In genomic region chr3:63988943-63989342, GRCh38 we compare ENCODE assay signal across 19 cellular contexts. TPM values are rescaled to one million over a fixed set of nuclear protein-coding genes. Genes with fewer than 3 reads are reported as not detected.
DNase-seq lines count a peak whose midpoint lies in the region; ATAC-seq, FAIRE-seq and TF ChIP-seq lines count a peak whose summit lies in the region.
"Had no signal": no experiment of that assay in that cellular context is flagged by ENCODE, and none has a peak within 500 bp of the region (broad histone marks: within the 10 kb centered on the region; RNA-seq: fewer than 3 reads in every experiment).

No MANE protein-coding gene starts in this region.

- H4K8ac ChIP-seq in trophoblast cell (ENCODE audit: low read depth, low read length) = no peak overlapping the region

- DNase-seq in activated CD4-positive, alpha-beta T cell treated with anti-CD3 and anti-CD28 coated beads for 36 hours = no peak
- DNase-seq in activated CD4-positive, alpha-beta T cell treated with anti-CD3 and anti-CD28 coated beads for 4 hours = no peak
- no peak for DNase-seq in activated naive CD8-positive, alpha-beta T cell treated with anti-CD3 and anti-CD28 coated beads, Interleukin-2, amount 50 U/mL, for 24 hours
- DNase-seq in bronchial epithelial cell (ENCODE audit: low read depth) (peak; percentile 76), trophoblast cell (no peak)
- no peak for DNase-seq in stimulated activated naive B cell treated with anti-CD40 and anti-IgM and Interleukin-4, amounts not matched to agents 10 μg/mL and 1 μg/mL and 100 μg/mL, for 72 hours
- DNase-seq: Caco-2, EL, GOT3, NCI-H1105 treated with DMSO at 0.1 percent for 48 hours, NCI-H1694 treated with DMSO at 0.1 percent for 48 hours, NCI-H2107, NCI-H226, NCI-H524 treated with DMSO at 0.1 percent for 48 hours had no signal

- no CpG with 5 or more reads among the region's 4 CpGs for WGBS in trophoblast cell (ENCODE audit: extremely low coverage, insufficient coverage, insufficient read length)

- CTCF ChIA-PET in activated CD4-positive, alpha-beta T cell treated with anti-CD3 and anti-CD28 coated beads for 36 hours (lab: Charles Lee) = no interaction called here

- no peak overlapping the region for H3K4me3 Mint-ChIP-seq in activated CD4-positive, alpha-beta T cell treated with anti-CD3 and anti-CD28 coated beads for 36 hours
- H3K4me3 Mint-ChIP-seq in activated naive CD8-positive, alpha-beta T cell = no peak overlapping the region
- no peak overlapping the region for H3K4me3 Mint-ChIP-seq in activated naive CD8-positive, alpha-beta T cell treated with anti-CD3 and anti-CD28 coated beads, Interleukin-2, amount 50 U/mL, for 24 hours
- H3K4me3 Mint-ChIP-seq in stimulated activated naive B cell treated with anti-CD40 and anti-IgM and Interleukin-4, amounts not matched to agents 10 μg/mL and 1 μg/mL and 100 μg/mL, for 72 hours = no peak overlapping the region

- H2BK12ac ChIP-seq in trophoblast cell (ENCODE audit: low read length) = no peak overlapping the region

- H3K27ac Mint-ChIP-seq in activated CD4-positive, alpha-beta T cell treated with anti-CD3 and anti-CD28 coated beads for 36 hours = peak overlapping the region; percentile 24
- H3K27ac Mint-ChIP-seq in activated naive CD8-positive, alpha-beta T cell = peak overlapping the region; percentile 88
- H3K27ac Mint-ChIP-seq in activated naive CD8-positive, alpha-beta T cell treated with anti-CD3 and anti-CD28 coated beads, Interleukin-2, amount 50 U/mL, for 24 hours = no peak overlapping the region
- H3K27ac Mint-ChIP-seq in stimulated activated naive B cell treated with anti-CD40 and anti-IgM and Interleukin-4, amounts not matched to agents 10 μg/mL and 1 μg/mL and 100 μg/mL, for 72 hours = peak overlapping the region; percentile 62

- H3K18ac ChIP-seq in trophoblast cell (ENCODE audit: low read length) = no peak overlapping the region

- no peak overlapping the region for H2AK5ac ChIP-seq in trophoblast cell (ENCODE audit: low read length)

- no peak overlapping the region for H2BK120ac ChIP-seq in trophoblast cell (ENCODE audit: insufficient read depth, low read length, poor library complexity)

- H3K4me1 Mint-ChIP-seq in activated CD4-positive, alpha-beta T cell treated with anti-CD3 and anti-CD28 coated beads for 36 hours = peaks cover 24% of the 10 kb centered on the region
- peaks cover 31% of the 10 kb centered on the region for H3K4me1 Mint-ChIP-seq in activated naive CD8-positive, alpha-beta T cell (ENCODE audit: low read depth)
- H3K4me1 Mint-ChIP-seq in activated naive CD8-positive, alpha-beta T cell treated with anti-CD3 and anti-CD28 coated beads, Interleukin-2, amount 50 U/mL, for 24 hours = peaks cover 19% of the 10 kb centered on the region
- H3K4me1 Mint-ChIP-seq in stimulated activated naive B cell treated with anti-CD40 and anti-IgM and Interleukin-4, amounts not matched to agents 10 μg/mL and 1 μg/mL and 100 μg/mL, for 72 hours = peaks cover 11 to 16% of the 10 kb centered on the region in 2 donors

- peaks cover 2% of the 10 kb centered on the region for H3K9me3 ChIP-seq in trophoblast cell (ENCODE audit: insufficient read depth, low read depth, low read length)
- H3K9me3 ChIP-seq: BLaER1 treated with 17β-estradiol and CSF1 and Interleukin-3, amounts not matched to agents 10 nM and 100 nM; Caco-2 had no signal

- H3K4me3 ChIP-seq in bronchial epithelial cell (ENCODE audit: low read depth, low read length) (no peak overlapping the region), trophoblast cell (ENCODE audit: low read depth, low read length) (no peak overlapping the region)
- H3K4me3 ChIP-seq: BLaER1 treated with 17β-estradiol and CSF1 and Interleukin-3, amounts not matched to agents 10 nM and 100 nM had no signal

- H3K14ac ChIP-seq in trophoblast cell (ENCODE audit: low read length) = no peak overlapping the region

- H3K36me3 Mint-ChIP-seq in activated CD4-positive, alpha-beta T cell treated with anti-CD3 and anti-CD28 coated beads for 36 hours (ENCODE audit: low read depth) = peaks cover 60% of the 10 kb centered on the region
- peaks cover 10% of the 10 kb centered on the region for H3K36me3 Mint-ChIP-seq in activated naive CD8-positive, alpha-beta T cell
- peaks cover 55% of the 10 kb centered on the region for H3K36me3 Mint-ChIP-seq in activated naive CD8-positive, alpha-beta T cell treated with anti-CD3 and anti-CD28 coated beads, Interleukin-2, amount 50 U/mL, for 24 hours (ENCODE audit: low read depth)
- peaks cover 52 to 72% of the 10 kb centered on the region in 2 donors for H3K36me3 Mint-ChIP-seq in stimulated activated naive B cell treated with anti-CD40 and anti-IgM and Interleukin-4, amounts not matched to agents 10 μg/mL and 1 μg/mL and 100 μg/mL, for 72 hours

- no peak overlapping the region for H4K12ac ChIP-seq in trophoblast cell (ENCODE audit: low read depth, low read length)

- intact Hi-C loops in activated CD4-positive, alpha-beta T cell treated with anti-CD3 and anti-CD28 coated beads for 36 hours (cut with DNase I, micrococcal nuclease) = no loop called here

- H3K4ac ChIP-seq in trophoblast cell (ENCODE audit: low read depth, low read length) = no peak overlapping the region

- H3K27me3 Mint-ChIP-seq in activated CD4-positive, alpha-beta T cell treated with anti-CD3 and anti-CD28 coated beads for 36 hours = no peaks in the 10 kb centered on the region
- H3K27me3 Mint-ChIP-seq in activated naive CD8-positive, alpha-beta T cell = no peaks in the 10 kb centered on the region
- no peaks in the 10 kb centered on the region for H3K27me3 Mint-ChIP-seq in activated naive CD8-positive, alpha-beta T cell treated with anti-CD3 and anti-CD28 coated beads, Interleukin-2, amount 50 U/mL, for 24 hours
- H3K27me3 Mint-ChIP-seq in stimulated activated naive B cell treated with anti-CD40 and anti-IgM and Interleukin-4, amounts not matched to agents 10 μg/mL and 1 μg/mL and 100 μg/mL, for 72 hours = no peaks in the 10 kb centered on the region

- no peak overlapping the region for H3K23ac ChIP-seq in trophoblast cell (ENCODE audit: low read length)

- TF ChIP-seq CTCF in bronchial epithelial cell (IDR thresholded peaks at IDR 0.05; ENCODE audit: insufficient read depth, low read length, severe bottlenecking) = no peak

- no peaks in the 10 kb centered on the region for H3K79me2 ChIP-seq in trophoblast cell (ENCODE audit: control insufficient read depth, insufficient read depth, low read length, poor library complexity)

- POLR2A ChIA-PET in activated CD4-positive, alpha-beta T cell treated with anti-CD3 and anti-CD28 coated beads for 36 hours (lab: Charles Lee) = no interaction called here

- H3K36me3 ChIP-seq in bronchial epithelial cell (ENCODE audit: control insufficient read depth, insufficient read depth, low read length) (peaks cover 14% of the 10 kb centered on the region), trophoblast cell (ENCODE audit: control insufficient read depth in 1 of 2, insufficient read depth in 2 of 2, low read length in 2 of 2) (peaks cover 14 to 43% of the 10 kb centered on the region in 2 experiments)

- no peak for ATAC-seq in activated CD4-positive, alpha-beta T cell treated with anti-CD3 and anti-CD28 coated beads for 36 hours
- ATAC-seq in activated naive CD8-positive, alpha-beta T cell treated with anti-CD3 and anti-CD28 coated beads, Interleukin-2, amount 50 U/mL, for 24 hours = no peak
- no peak for ATAC-seq in stimulated activated naive B cell treated with anti-CD40 and anti-IgM and Interleukin-4, amounts not matched to agents 10 μg/mL and 1 μg/mL and 100 μg/mL, for 72 hours (replicated peaks)
- ATAC-seq in GM18870 (IDR thresholded peaks at IDR 0.05; ENCODE audit: unreplicated experiment) = no peak
- ATAC-seq: Panc1 had no signal

- no peak for FAIRE-seq in bronchial epithelial cell (lab: Jason Lieb, UNC)

- H3K4me1 ChIP-seq in trophoblast cell (ENCODE audit: control insufficient read depth in 1 of 2, insufficient read depth in 2 of 2, low read length in 2 of 2) = no peaks in the 10 kb centered on the region
- H3K4me1 ChIP-seq: Caco-2 had no signal

- no peak overlapping the region for H3K27ac ChIP-seq in trophoblast cell (ENCODE audit: low read depth, low read length)
- H3K27ac ChIP-seq: BLaER1 treated with 17β-estradiol and CSF1 and Interleukin-3, amounts not matched to agents 10 nM and 100 nM; HL-60 had no signal

- no peak overlapping the region for H2AFZ ChIP-seq in trophoblast cell (ENCODE audit: insufficient read depth, low read length, poor library complexity)

- H3K27me3 ChIP-seq in bronchial epithelial cell (ENCODE audit: control insufficient read depth, insufficient read depth, low read length) = no peaks in the 10 kb centered on the region
- no peaks in the 10 kb centered on the region for H3K27me3 ChIP-seq in trophoblast cell (ENCODE audit: insufficient read depth, low read length)
- H3K27me3 ChIP-seq: BLaER1 treated with 17β-estradiol and CSF1 and Interleukin-3, amounts not matched to agents 10 nM and 100 nM had no signal

- H3K9ac ChIP-seq in trophoblast cell (ENCODE audit: low read length) = no peak overlapping the region
- H3K9ac ChIP-seq: BLaER1 treated with 17β-estradiol and CSF1 and Interleukin-3, amounts not matched to agents 10 nM and 100 nM had no signal

- H3K79me1 ChIP-seq in trophoblast cell (ENCODE audit: low read length) = no peaks in the 10 kb centered on the region

- no peak overlapping the region for H4K91ac ChIP-seq in trophoblast cell (ENCODE audit: low read depth, low read length)

- H2BK5ac ChIP-seq in trophoblast cell (ENCODE audit: low read depth, low read length, poor library complexity) = no peak overlapping the region

- no peaks in the 10 kb centered on the region for H3K9me3 Mint-ChIP-seq in activated CD4-positive, alpha-beta T cell treated with anti-CD3 and anti-CD28 coated beads for 36 hours (ENCODE audit: low read depth)
- H3K9me3 Mint-ChIP-seq in activated naive CD8-positive, alpha-beta T cell (ENCODE audit: low read depth) = no peaks in the 10 kb centered on the region
- no peaks in the 10 kb centered on the region for H3K9me3 Mint-ChIP-seq in activated naive CD8-positive, alpha-beta T cell treated with anti-CD3 and anti-CD28 coated beads, Interleukin-2, amount 50 U/mL, for 24 hours
- H3K9me3 Mint-ChIP-seq in stimulated activated naive B cell treated with anti-CD40 and anti-IgM and Interleukin-4, amounts not matched to agents 10 μg/mL and 1 μg/mL and 100 μg/mL, for 72 hours = no peaks in the 10 kb centered on the region

- no peak overlapping the region for H3K4me2 ChIP-seq in trophoblast cell (ENCODE audit: low read length)
- H3K4me2 ChIP-seq: BLaER1 treated with 17β-estradiol and CSF1 and Interleukin-3, amounts not matched to agents 10 nM and 100 nM had no signal

RNA-seq across cellular contexts. Expression of gene PSMD6, which starts 34.4 kb away (rescaled TPM):
- total RNA-seq in activated CD4-positive, alpha-beta T cell treated with anti-CD3 and anti-CD28 coated beads for 36 hours = 100 to 1,000 TPM; 109 to 117 TPM
- total RNA-seq in bronchial epithelial cell = 52.9 and 82.2 TPM in 2 replicates
- polyA plus RNA-seq in trophoblast cell (2013) = 133 and 140 TPM in 2 replicates
